ENCODE assay signal across 19 cellular contexts in the genomic region with DNA sequence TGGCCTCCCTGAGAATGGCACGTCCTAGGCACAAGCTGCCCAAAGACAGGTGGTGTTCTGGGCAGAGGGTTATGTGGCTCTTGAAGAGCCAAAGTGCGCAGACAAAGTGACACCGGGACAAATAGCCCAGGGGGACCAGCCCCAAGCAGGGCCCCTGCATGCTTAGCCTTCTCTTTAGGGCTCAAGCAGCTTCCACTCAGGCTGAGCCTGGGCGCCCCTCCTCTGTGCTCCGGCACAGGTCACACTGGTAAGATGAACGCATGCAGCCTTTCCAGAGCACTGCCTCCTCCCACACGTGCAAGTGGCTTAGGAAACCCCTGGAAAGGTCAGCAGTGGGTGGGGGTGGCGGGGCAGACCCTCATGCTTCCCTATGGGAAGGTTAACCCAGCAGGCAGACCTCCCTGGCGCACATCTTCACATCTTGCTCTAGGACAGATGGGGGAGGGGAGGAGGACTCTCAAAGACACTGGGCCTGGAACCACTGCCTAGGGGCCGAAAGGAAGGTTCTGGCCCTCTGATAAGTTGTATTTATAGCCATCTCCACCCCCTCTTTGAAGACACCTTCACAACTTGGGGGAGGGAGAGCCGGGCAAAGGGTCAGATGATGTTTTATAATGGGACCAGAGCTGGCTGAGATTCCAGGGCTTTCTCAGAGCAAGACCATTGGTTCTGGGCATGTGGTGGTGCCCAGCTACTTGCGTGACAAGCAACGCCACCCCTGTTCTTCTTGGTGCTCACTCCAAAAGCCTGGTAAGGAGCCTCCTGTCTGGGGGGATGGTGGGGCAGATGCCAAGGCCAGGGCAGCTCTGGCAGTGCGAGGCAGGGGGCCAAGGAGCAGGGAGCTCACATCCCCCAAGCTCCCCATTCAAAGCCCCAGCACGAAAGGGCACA. TPM values are rescaled to one million over a fixed set of nuclear protein-coding genes. Genes with fewer than 3 reads are reported as not detected.
DNase-seq lines count a peak whose midpoint lies in the region; ATAC-seq, FAIRE-seq and TF ChIP-seq lines count a peak whose summit lies in the region.
"Had no signal": no experiment of that assay in that cellular context is flagged by ENCODE, and none has a peak within 500 bp of the region (broad histone marks: within the 10 kb centered on the region; RNA-seq: fewer than 3 reads in every experiment).

No MANE protein-coding gene starts in this region.

- H3K79me2 ChIP-seq in HepG2 (ENCODE audit: insufficient read depth, low read length): peaks cover 59% of the 10 kb centered on the region

- no peak for TF ChIP-seq RAD21 in HepG2 (CRISPR knock-in tag; IDR thresholded peaks at IDR 0.05)

- H3K9ac ChIP-seq in HepG2 (ENCODE audit: insufficient read depth, low read depth, low read length): no peak overlapping the region

- H3K9me3 ChIP-seq in HepG2 (ENCODE audit: low read length) (no peaks in the 10 kb centered on the region), right lobe of liver (no peaks in the 10 kb centered on the region), esophagus squamous epithelium (no peaks in the 10 kb centered on the region), neutrophil (no peaks in the 10 kb centered on the region)

- DNase-seq in HepG2 (ENCODE audit: low spot score): no peak
- DNase-seq in right lobe of liver: no peak
- DNase-seq in esophagus squamous epithelium (lab: John Stamatoyannopoulos, UW): no peak
- no peak for DNase-seq in activated CD4-positive, alpha-beta T cell treated with anti-CD3 and anti-CD28 coated beads for 36 hours
- DNase-seq in Ammon's horn (ENCODE audit: low spot score): no peak
- DNase-seq in GDM1 (lab: John Stamatoyannopoulos, UW): no peak
- no peak for DNase-seq in GM10248 (ENCODE audit: extremely low spot score)
- DNase-seq: activated CD4-positive, alpha-beta T cell treated with anti-CD3 and anti-CD28 coated beads for 4 hours; activated T-cell treated with anti-CD3 and anti-CD28 coated beads, Interleukin-2, amount 50 U/mL, for 4 hours; cerebellar nuclear complex; foreskin fibroblast; NCI-H1694; NCI-H510A had no signal

- peaks cover 45% of the 10 kb centered on the region for H3K36me3 Mint-ChIP-seq in activated CD4-positive, alpha-beta T cell treated with anti-CD3 and anti-CD28 coated beads for 36 hours (ENCODE audit: low read depth)

- H3K36me3 ChIP-seq in HepG2 (replicated peaks in 1 of 2; ENCODE audit: control insufficient read depth in 1 of 2, insufficient read depth in 2 of 2, low read length in 2 of 2) (peaks cover 36 to 72% of the 10 kb centered on the region in 2 experiments), right lobe of liver (peaks cover 0 to 73% (median 43%) of the 10 kb centered on the region in 4 donors), esophagus squamous epithelium (peaks cover 53 to 70% (median 54%) of the 10 kb centered on the region in 3 donors), neutrophil (peaks cover 71% of the 10 kb centered on the region)

- no peaks in the 10 kb centered on the region for H3K27me3 Mint-ChIP-seq in activated CD4-positive, alpha-beta T cell treated with anti-CD3 and anti-CD28 coated beads for 36 hours
- H3K27me3 Mint-ChIP-seq: stimulated activated naive CD8-positive, alpha-beta T cell treated with anti-CD3 and anti-CD28 coated beads, Interleukin-15, Interleukin-2, amounts not matched to agents 100 ng/mL and 50 ng/mL, for 24 hours had no signal

- ATAC-seq in HepG2 (no peak), right lobe of liver (no peak)
- ATAC-seq in activated CD4-positive, alpha-beta T cell treated with anti-CD3 and anti-CD28 coated beads for 36 hours: no peak
- ATAC-seq: activated T-cell treated with anti-CD3 and anti-CD28 coated beads, Interleukin-2, amount 50 U/mL, for 4 hours; left lobe of liver had no signal

- in situ Hi-C loops in HepG2 (cut with HindIII; ENCODE audit: extremely low pct_ligation_motif_present, low pct_unique_long_range_greater_than_20kb): no loop called here

- no peak overlapping the region for H3K4me3 Mint-ChIP-seq in activated CD4-positive, alpha-beta T cell treated with anti-CD3 and anti-CD28 coated beads for 36 hours
- H3K4me3 Mint-ChIP-seq: stimulated activated naive CD8-positive, alpha-beta T cell treated with anti-CD3 and anti-CD28 coated beads, Interleukin-15, Interleukin-2, amounts not matched to agents 100 ng/mL and 50 ng/mL, for 24 hours had no signal

- no peak for TF ChIP-seq EP300 in HepG2 (IDR thresholded peaks at IDR 0.05; ENCODE audit: low read depth in 2 of 2, low read length in 2 of 2)
- no peak for TF ChIP-seq EP300 in HepG2 (CRISPR knock-in tag; IDR thresholded peaks at IDR 0.05; ENCODE audit: borderline replicate concordance)

- peaks cover 31% of the 10 kb centered on the region for H3K4me1 ChIP-seq in HepG2 (ENCODE audit: insufficient read depth, low read length)
- H3K4me1 ChIP-seq in right lobe of liver: peaks cover 0 to 44% (median 10%) of the 10 kb centered on the region in 4 donors
- H3K4me1 ChIP-seq in esophagus squamous epithelium: peaks cover 38 to 85% (median 52%) of the 10 kb centered on the region in 3 donors
- peaks cover 53 to 72% of the 10 kb centered on the region in 2 experiments for H3K4me1 ChIP-seq in neutrophil (ENCODE audit: control insufficient read depth in 1 of 2, insufficient read depth in 1 of 2, low read depth in 1 of 2, low read length in 1 of 2)

- intact Hi-C loops in HepG2 (cut with micrococcal nuclease; ENCODE audit: unreplicated experiment) (no loop called here), right lobe of liver (cut with DNase I) (no loop called here), esophagus squamous epithelium (cut with DNase I) (no loop called here)
- intact Hi-C loops in activated CD4-positive, alpha-beta T cell treated with anti-CD3 and anti-CD28 coated beads for 36 hours (cut with DNase I, micrococcal nuclease): no loop called here

- H3K4me3 ChIP-seq in HepG2 (replicated peaks in 1 of 3; ENCODE audit: insufficient read depth in 1 of 3, low read depth in 2 of 3, low read length in 3 of 3) (no peak overlapping the region), right lobe of liver (no peak overlapping the region), esophagus squamous epithelium (peak overlapping the region in 2 of 4 donors; percentile 22 to 49), neutrophil (ENCODE audit: low read depth in 1 of 2, low read length in 1 of 2) (peak overlapping the region; percentile 98 to 100)

- 92% methylated on average over 11 of the region's 15 CpGs for WGBS in HepG2 (ENCODE audit: low lambda C conversion rate)
- WGBS in right lobe of liver (ENCODE audit: insufficient coverage, low coverage, low lambda C conversion rate, missing lambda C conversion rate): no CpG with 5 or more reads among the region's 15 CpGs
- 58 to 68% methylated on average over 6 to 9 of the region's 15 CpGs for WGBS in esophagus squamous epithelium, 2 donors

- TF ChIP-seq POLR2A in HepG2 (IDR thresholded peaks at IDR 0.05; ENCODE audit: insufficient read depth in 1 of 2, low read depth in 2 of 2, low read length in 2 of 2) (no peak), right lobe of liver (IDR thresholded peaks at IDR 0.05) (no peak), esophagus squamous epithelium (IDR thresholded peaks at IDR 0.05) (no peak)

- H2AFZ ChIP-seq in HepG2 (ENCODE audit: low read length): no peak overlapping the region

- BruUV-seq in HepG2 (replicated peaks; lab: Mats Ljungman, UMichigan): no TSS peak

- no peaks in the 10 kb centered on the region for H3K9me3 Mint-ChIP-seq in activated CD4-positive, alpha-beta T cell treated with anti-CD3 and anti-CD28 coated beads for 36 hours (ENCODE audit: low read depth)
- H3K9me3 Mint-ChIP-seq: activated T-cell treated with anti-CD3 and anti-CD28 coated beads, Interleukin-2, amount 50 U/mL, for 4 hours; stimulated activated naive CD8-positive, alpha-beta T cell treated with anti-CD3 and anti-CD28 coated beads, Interleukin-15, Interleukin-2, amounts not matched to agents 100 ng/mL and 50 ng/mL, for 24 hours had no signal

- H3K27ac ChIP-seq in HepG2 (ENCODE audit: extremely low read length, insufficient read depth, low read length) (no peak overlapping the region), right lobe of liver (no peak overlapping the region), esophagus squamous epithelium (peak overlapping the region in 3 of 4 donors; percentile 96 to 100 (median 99)), neutrophil (peak overlapping the region; percentile 94)

- H3K27me3 ChIP-seq in HepG2 (ENCODE audit: control insufficient read depth in 1 of 2, insufficient read depth in 2 of 2, low read length in 2 of 2) (no peaks in the 10 kb centered on the region; a peak in 1 of 5 replicates), right lobe of liver (no peaks in the 10 kb centered on the region), esophagus squamous epithelium (no peaks in the 10 kb centered on the region), neutrophil (no peaks in the 10 kb centered on the region)

- no peak overlapping the region for H3K27ac Mint-ChIP-seq in activated CD4-positive, alpha-beta T cell treated with anti-CD3 and anti-CD28 coated beads for 36 hours

- H3K4me1 Mint-ChIP-seq in activated CD4-positive, alpha-beta T cell treated with anti-CD3 and anti-CD28 coated beads for 36 hours: peaks cover 36% of the 10 kb centered on the region

- FAIRE-seq in HepG2 (lab: Jason Lieb, UNC): no peak
- FAIRE-seq: D721Med had no signal

- POLR2A ChIA-PET in HepG2 (lab: Yijun Ruan, JAX): interaction anchor here (1.2 kb wide), 1 partner anchor 19 kb away, joined by 3 read pairs; no protein-coding TSS in a partner anchor
- POLR2A ChIA-PET in activated CD4-positive, alpha-beta T cell treated with anti-CD3 and anti-CD28 coated beads for 36 hours (lab: Charles Lee): no interaction called here
- POLR2A ChIA-PET in GM10248 (lab: Yijun Ruan, JAX): no interaction called here

- no peak overlapping the region for H3K4me2 ChIP-seq in HepG2 (ENCODE audit: low read depth, low read length)

- no peak for TF ChIP-seq CTCF in HepG2 (CRISPR knock-in tag; IDR thresholded peaks at IDR 0.05)
- TF ChIP-seq CTCF in right lobe of liver (IDR thresholded peaks at IDR 0.05): no peak
- TF ChIP-seq CTCF in esophagus squamous epithelium (IDR thresholded peaks at IDR 0.05): no peak
- no peak for TF ChIP-seq CTCF in neutrophil (IDR thresholded peaks at IDR 0.05)
- TF ChIP-seq CTCF in GM10248 (IDR thresholded peaks at IDR 0.05; ENCODE audit: control extremely low read depth, extremely low read depth, low read depth, missing control alignments): no peak

- H4K20me1 ChIP-seq in HepG2 (ENCODE audit: insufficient read depth, low read length): peaks cover 64% of the 10 kb centered on the region

- CTCF ChIA-PET in HepG2 (lab: Yijun Ruan, JAX; ENCODE audit: low intra/inter-chr PET ratio, low total read pairs) (no interaction called here), GM10248 (lab: Yijun Ruan, JAX) (interaction anchor here (1.4 to 2.5 kb wide), 2 partner anchors 9 to 43 kb away, joined by 4 to 8 read pairs; partner anchors contain the start of genes NOL9 and TAS1R1)
- CTCF ChIA-PET in activated CD4-positive, alpha-beta T cell treated with anti-CD3 and anti-CD28 coated beads for 36 hours (lab: Charles Lee): interaction anchor here (0.5 to 1.1 kb wide), 3 partner anchors 16 to 912 kb away, joined by 3 read pairs; no protein-coding TSS in a partner anchor

RNA-seq across cellular contexts. Expression of gene KLHL21, which starts 5.5 kb away (rescaled TPM):
- total RNA-seq in HepG2 (2016; rRNA removed; fragmentation: Illumina TruSeq; extraction: Trizol) (20.9 and 25.0 TPM in 2 replicates), right lobe of liver (10 to 100 TPM; 12.1 to 24.6 (median 20.0) TPM), esophagus squamous epithelium (10 to 100 TPM; 45.9 to 68.1 (median 55.1) TPM)
- total RNA-seq in HepG2 (2016; cell fraction: cytosol; rRNA removed; fragmentation: Illumina TruSeq; extraction: Trizol; ENCODE audit: low read depth): 4.1 and 5.1 TPM in 2 replicates
- total RNA-seq in HepG2 (2016; cell fraction: insoluble cytoplasmic fraction; rRNA removed; fragmentation: Illumina TruSeq; extraction: Trizol): 16.6 and 24.3 TPM in 2 replicates
- 11.5 and 11.6 TPM in 2 replicates for total RNA-seq in HepG2 (2016; cell fraction: membrane; rRNA removed; fragmentation: Illumina TruSeq; extraction: Trizol)
- 22.1 and 26.1 TPM in 2 replicates for total RNA-seq in HepG2 (2016; cell fraction: nucleus; rRNA removed; fragmentation: Illumina TruSeq; extraction: Trizol)
- 14.8 and 19.9 TPM in 2 replicates for polyA plus RNA-seq in HepG2 (2011; rRNA removed)
- 10.9 and 14.4 TPM in 2 replicates for polyA plus RNA-seq in HepG2 (2011; cell fraction: cytosol; rRNA removed)
- 95.0 and 99.0 TPM in 2 replicates for polyA plus RNA-seq in HepG2 (2011; cell fraction: nucleus; rRNA removed)
- 13.7 and 34.6 TPM in 2 replicates for polyA plus RNA-seq in HepG2 (2012)
- 2.2 and 2.8 TPM in 2 replicates for polyA plus RNA-seq in HepG2 (2016; cell fraction: cytosol; fragmentation: Illumina TruSeq; extraction: Trizol; ENCODE audit: low read depth)
- polyA plus RNA-seq in HepG2 (2016; cell fraction: insoluble cytoplasmic fraction; fragmentation: Illumina TruSeq; extraction: Trizol; ENCODE audit: low read depth): 14.0 and 18.0 TPM in 2 replicates
- 4.8 and 5.2 TPM in 2 replicates for polyA plus RNA-seq in HepG2 (2016; cell fraction: membrane; fragmentation: Illumina TruSeq; extraction: Trizol; ENCODE audit: low read depth)
- polyA plus RNA-seq in HepG2 (2016; cell fraction: nucleus; fragmentation: Illumina TruSeq; extraction: Trizol; ENCODE audit: insufficient read depth, low read depth): 41.5 and 42.6 TPM in 2 replicates
- polyA minus RNA-seq in HepG2 (2011; rRNA and poly(A)+ RNA removed; ENCODE audit: low replicate concordance): 28.3 and 69.9 TPM in 2 replicates
- 21.0 and 26.5 TPM in 2 replicates for polyA minus RNA-seq in HepG2 (2011; cell fraction: cytosol; rRNA and poly(A)+ RNA removed)
- polyA minus RNA-seq in HepG2 (2011; cell fraction: nucleus; rRNA and poly(A)+ RNA removed): 34.2 and 40.8 TPM in 2 replicates
- 10 to 100 TPM; 12.4 to 15.7 TPM for total RNA-seq in activated CD4-positive, alpha-beta T cell treated with anti-CD3 and anti-CD28 coated beads for 36 hours

RNA-seq across cellular contexts. Expression of gene PHF13, which starts 16.4 kb away (rescaled TPM):
- total RNA-seq in HepG2 (2016; rRNA removed; fragmentation: Illumina TruSeq; extraction: Trizol) (7.4 and 8.4 TPM in 2 replicates), right lobe of liver (1 to 10 TPM; 2.7 to 6.2 (median 4.5) TPM), esophagus squamous epithelium (10 to 100 TPM in 1 of 4 donors, 1 to 10 TPM in 3; 6.7 to 12.1 (median 8.7) TPM)
- 1.8 TPM in 2 replicates for total RNA-seq in HepG2 (2016; cell fraction: cytosol; rRNA removed; fragmentation: Illumina TruSeq; extraction: Trizol; ENCODE audit: low read depth)
- total RNA-seq in HepG2 (2016; cell fraction: insoluble cytoplasmic fraction; rRNA removed; fragmentation: Illumina TruSeq; extraction: Trizol): 7.7 and 8.2 TPM in 2 replicates
- 5.3 and 5.8 TPM in 2 replicates for total RNA-seq in HepG2 (2016; cell fraction: membrane; rRNA removed; fragmentation: Illumina TruSeq; extraction: Trizol)
- total RNA-seq in HepG2 (2016; cell fraction: nucleus; rRNA removed; fragmentation: Illumina TruSeq; extraction: Trizol): 8.5 and 10.6 TPM in 2 replicates
- polyA plus RNA-seq in HepG2 (2011; rRNA removed): 4.7 and 6.1 TPM in 2 replicates
- polyA plus RNA-seq in HepG2 (2011; cell fraction: cytosol; rRNA removed): 3.7 and 4.9 TPM in 2 replicates
- polyA plus RNA-seq in HepG2 (2011; cell fraction: nucleus; rRNA removed): 9.9 and 12.6 TPM in 2 replicates
- 15.6 and 16.1 TPM in 2 replicates for polyA plus RNA-seq in HepG2 (2012)
- polyA plus RNA-seq in HepG2 (2016; cell fraction: cytosol; fragmentation: Illumina TruSeq; extraction: Trizol; ENCODE audit: low read depth): 0.83 and 0.97 TPM in 2 replicates
- 9.5 and 10.6 TPM in 2 replicates for polyA plus RNA-seq in HepG2 (2016; cell fraction: insoluble cytoplasmic fraction; fragmentation: Illumina TruSeq; extraction: Trizol; ENCODE audit: low read depth)
- polyA plus RNA-seq in HepG2 (2016; cell fraction: membrane; fragmentation: Illumina TruSeq; extraction: Trizol; ENCODE audit: low read depth): 2.9 and 3.0 TPM in 2 replicates
- polyA plus RNA-seq in HepG2 (2016; cell fraction: nucleus; fragmentation: Illumina TruSeq; extraction: Trizol; ENCODE audit: insufficient read depth, low read depth): 19.2 and 19.9 TPM in 2 replicates
- 2.6 and 5.3 TPM in 2 replicates for polyA minus RNA-seq in HepG2 (2011; rRNA and poly(A)+ RNA removed; ENCODE audit: low replicate concordance)
- polyA minus RNA-seq in HepG2 (2011; cell fraction: cytosol; rRNA and poly(A)+ RNA removed): 4.9 and 7.5 TPM in 2 replicates
- 4.2 and 4.7 TPM in 2 replicates for polyA minus RNA-seq in HepG2 (2011; cell fraction: nucleus; rRNA and poly(A)+ RNA removed)
- total RNA-seq in activated CD4-positive, alpha-beta T cell treated with anti-CD3 and anti-CD28 coated beads for 36 hours: 10 to 100 TPM; 13.2 to 13.6 TPM

RNA-seq across cellular contexts. Expression of gene ZBTB48, which starts 17.3 kb away (rescaled TPM):
- total RNA-seq in HepG2 (2016; rRNA removed; fragmentation: Illumina TruSeq; extraction: Trizol): 13.8 and 17.1 TPM in 2 replicates
- 5.0 and 5.2 TPM in 2 replicates for total RNA-seq in HepG2 (2016; cell fraction: cytosol; rRNA removed; fragmentation: Illumina TruSeq; extraction: Trizol; ENCODE audit: low read depth)
- 8.3 and 21.5 TPM in 2 replicates for total RNA-seq in HepG2 (2016; cell fraction: insoluble cytoplasmic fraction; rRNA removed; fragmentation: Illumina TruSeq; extraction: Trizol)
- total RNA-seq in HepG2 (2016; cell fraction: membrane; rRNA removed; fragmentation: Illumina TruSeq; extraction: Trizol): 5.7 and 8.8 TPM in 2 replicates
- 17.3 and 20.3 TPM in 2 replicates for total RNA-seq in HepG2 (2016; cell fraction: nucleus; rRNA removed; fragmentation: Illumina TruSeq; extraction: Trizol)
- polyA plus RNA-seq in HepG2 (2011; rRNA removed): 13.0 and 18.1 TPM in 2 replicates
- 10.2 and 13.3 TPM in 2 replicates for polyA plus RNA-seq in HepG2 (2011; cell fraction: cytosol; rRNA removed)
- 62.4 and 69.3 TPM in 2 replicates for polyA plus RNA-seq in HepG2 (2011; cell fraction: nucleus; rRNA removed)
- polyA plus RNA-seq in HepG2 (2012): 9.9 and 13.5 TPM in 2 replicates
- polyA plus RNA-seq in HepG2 (2016; cell fraction: cytosol; fragmentation: Illumina TruSeq; extraction: Trizol; ENCODE audit: low read depth): 3.7 and 4.2 TPM in 2 replicates
- 7.6 TPM in 2 replicates for polyA plus RNA-seq in HepG2 (2016; cell fraction: insoluble cytoplasmic fraction; fragmentation: Illumina TruSeq; extraction: Trizol; ENCODE audit: low read depth)
- 5.0 and 5.6 TPM in 2 replicates for polyA plus RNA-seq in HepG2 (2016; cell fraction: membrane; fragmentation: Illumina TruSeq; extraction: Trizol; ENCODE audit: low read depth)
- polyA plus RNA-seq in HepG2 (2016; cell fraction: nucleus; fragmentation: Illumina TruSeq; extraction: Trizol; ENCODE audit: insufficient read depth, low read depth): 44.7 and 51.5 TPM in 2 replicates
- polyA minus RNA-seq in HepG2 (2011; rRNA and poly(A)+ RNA removed; ENCODE audit: low replicate concordance): 30.6 and 46.1 TPM in 2 replicates
- 4.3 and 8.8 TPM in 2 replicates for polyA minus RNA-seq in HepG2 (2011; cell fraction: cytosol; rRNA and poly(A)+ RNA removed)
- 18.5 and 19.6 TPM in 2 replicates for polyA minus RNA-seq in HepG2 (2011; cell fraction: nucleus; rRNA and poly(A)+ RNA removed)
- 10 to 100 TPM in 4 of 6 experiments, 1 to 10 TPM in 2; 5.9 to 43.1 (median 19.5) TPM for total RNA-seq in right lobe of liver
- 10 to 100 TPM in 3 of 4 donors, 1 to 10 TPM in 1; 7.2 to 26.0 (median 16.0) TPM for total RNA-seq in esophagus squamous epithelium
- 10 to 100 TPM; 23.2 to 26.0 TPM for total RNA-seq in activated CD4-positive, alpha-beta T cell treated with anti-CD3 and anti-CD28 coated beads for 36 hours

RNA-seq across cellular contexts. Expression of gene THAP3, which starts 27.5 kb away (rescaled TPM):
- total RNA-seq in HepG2 (2016; rRNA removed; fragmentation: Illumina TruSeq; extraction: Trizol) (14.9 and 15.0 TPM in 2 replicates), right lobe of liver (10 to 100 TPM in 4 of 6 experiments, 1 to 10 TPM in 2; 5.9 to 11.3 (median 10.3) TPM), esophagus squamous epithelium (10 to 100 TPM in 3 of 4 donors, 1 to 10 TPM in 1; 4.8 to 17.1 (median 13.3) TPM)
- 9.0 and 9.7 TPM in 2 replicates for total RNA-seq in HepG2 (2016; cell fraction: cytosol; rRNA removed; fragmentation: Illumina TruSeq; extraction: Trizol; ENCODE audit: low read depth)
- 15.7 and 15.9 TPM in 2 replicates for total RNA-seq in HepG2 (2016; cell fraction: insoluble cytoplasmic fraction; rRNA removed; fragmentation: Illumina TruSeq; extraction: Trizol)
- 12.2 and 13.1 TPM in 2 replicates for total RNA-seq in HepG2 (2016; cell fraction: membrane; rRNA removed; fragmentation: Illumina TruSeq; extraction: Trizol)
- total RNA-seq in HepG2 (2016; cell fraction: nucleus; rRNA removed; fragmentation: Illumina TruSeq; extraction: Trizol): 12.6 and 13.1 TPM in 2 replicates
- polyA plus RNA-seq in HepG2 (2011; rRNA removed): 10.3 and 12.1 TPM in 2 replicates
- polyA plus RNA-seq in HepG2 (2011; cell fraction: cytosol; rRNA removed): 7.0 and 10.7 TPM in 2 replicates
- polyA plus RNA-seq in HepG2 (2011; cell fraction: nucleus; rRNA removed): 24.3 and 30.1 TPM in 2 replicates
- 8.1 and 8.4 TPM in 2 replicates for polyA plus RNA-seq in HepG2 (2012)
- 4.4 and 4.8 TPM in 2 replicates for polyA plus RNA-seq in HepG2 (2016; cell fraction: cytosol; fragmentation: Illumina TruSeq; extraction: Trizol; ENCODE audit: low read depth)
- 11.7 and 12.3 TPM in 2 replicates for polyA plus RNA-seq in HepG2 (2016; cell fraction: insoluble cytoplasmic fraction; fragmentation: Illumina TruSeq; extraction: Trizol; ENCODE audit: low read depth)
- 5.1 and 6.0 TPM in 2 replicates for polyA plus RNA-seq in HepG2 (2016; cell fraction: membrane; fragmentation: Illumina TruSeq; extraction: Trizol; ENCODE audit: low read depth)
- 24.7 and 27.0 TPM in 2 replicates for polyA plus RNA-seq in HepG2 (2016; cell fraction: nucleus; fragmentation: Illumina TruSeq; extraction: Trizol; ENCODE audit: insufficient read depth, low read depth)
- 17.1 and 18.0 TPM in 2 replicates for polyA minus RNA-seq in HepG2 (2011; rRNA and poly(A)+ RNA removed; ENCODE audit: low replicate concordance)
- polyA minus RNA-seq in HepG2 (2011; cell fraction: cytosol; rRNA and poly(A)+ RNA removed): 3.2 and 4.4 TPM in 2 replicates
- polyA minus RNA-seq in HepG2 (2011; cell fraction: nucleus; rRNA and poly(A)+ RNA removed): 8.4 and 9.4 TPM in 2 replicates
- total RNA-seq in activated CD4-positive, alpha-beta T cell treated with anti-CD3 and anti-CD28 coated beads for 36 hours: 10 to 100 TPM; 19.4 to 22.1 TPM

RNA-seq across cellular contexts. Expression of gene TAS1R1, which starts 42.0 kb away (rescaled TPM):
- total RNA-seq in HepG2 (2016; rRNA removed; fragmentation: Illumina TruSeq; extraction: Trizol) (0.98 and 1.4 TPM in 2 replicates), right lobe of liver (under 1 TPM in 1 of 6 experiments, not detected in 5; 0.26 TPM), esophagus squamous epithelium (not detected)
- 0.26 and 0.30 TPM in 2 replicates for total RNA-seq in HepG2 (2016; cell fraction: cytosol; rRNA removed; fragmentation: Illumina TruSeq; extraction: Trizol; ENCODE audit: low read depth)
- 1.4 and 1.7 TPM in 2 replicates for total RNA-seq in HepG2 (2016; cell fraction: insoluble cytoplasmic fraction; rRNA removed; fragmentation: Illumina TruSeq; extraction: Trizol)
- total RNA-seq in HepG2 (2016; cell fraction: membrane; rRNA removed; fragmentation: Illumina TruSeq; extraction: Trizol): 1.1 and 2.0 TPM in 2 replicates
- 1.1 TPM in 2 replicates for total RNA-seq in HepG2 (2016; cell fraction: nucleus; rRNA removed; fragmentation: Illumina TruSeq; extraction: Trizol)
- polyA plus RNA-seq in HepG2 (2011; rRNA removed): 1.6 and 1.9 TPM in 2 replicates
- polyA plus RNA-seq in HepG2 (2011; cell fraction: cytosol; rRNA removed): 1.8 and 2.4 TPM in 2 replicates
- 0.93 and 1.9 TPM in 2 replicates for polyA plus RNA-seq in HepG2 (2011; cell fraction: nucleus; rRNA removed)
- 0.30 and 0.32 TPM in 2 replicates for polyA plus RNA-seq in HepG2 (2012)
- 0.71 and 0.72 TPM in 2 replicates for polyA plus RNA-seq in HepG2 (2016; cell fraction: cytosol; fragmentation: Illumina TruSeq; extraction: Trizol; ENCODE audit: low read depth)
- polyA plus RNA-seq in HepG2 (2016; cell fraction: insoluble cytoplasmic fraction; fragmentation: Illumina TruSeq; extraction: Trizol; ENCODE audit: low read depth): 0.81 and 1.2 TPM in 2 replicates
- 1.2 TPM in 2 replicates for polyA plus RNA-seq in HepG2 (2016; cell fraction: membrane; fragmentation: Illumina TruSeq; extraction: Trizol; ENCODE audit: low read depth)
- polyA plus RNA-seq in HepG2 (2016; cell fraction: nucleus; fragmentation: Illumina TruSeq; extraction: Trizol; ENCODE audit: insufficient read depth, low read depth): 1.9 and 2.5 TPM in 2 replicates
- 0.09 and 5.5 TPM in 2 replicates for polyA minus RNA-seq in HepG2 (2011; rRNA and poly(A)+ RNA removed; ENCODE audit: low replicate concordance)
- 0.79 and 1.3 TPM in 2 replicates for polyA minus RNA-seq in HepG2 (2011; cell fraction: cytosol; rRNA and poly(A)+ RNA removed)
- 0.26 and 1.2 TPM in 2 replicates for polyA minus RNA-seq in HepG2 (2011; cell fraction: nucleus; rRNA and poly(A)+ RNA removed)
- total RNA-seq in activated CD4-positive, alpha-beta T cell treated with anti-CD3 and anti-CD28 coated beads for 36 hours: under 1 TPM in 1 of 2 experiments, not detected in 1; 0.07 TPM
- total RNA-seq: activated T-cell treated with anti-CD3 and anti-CD28 coated beads, Interleukin-2, amount 50 U/mL, for 4 hours; H4; posterior vena cava had no signal

Comparison
In these comparisons a context has a peak if more than half of its experiments do, and no peak if none do; other contexts are left out.
1. H3K27ac ChIP-seq: peak in esophagus squamous epithelium (3 of 4) and neutrophil (single experiment); none in HepG2 (single experiment) and right lobe of liver (0 of 3).
2. H3K4me3 ChIP-seq: peak in neutrophil (2 of 2); none in HepG2 (0 of 3) and right lobe of liver (0 of 3).